In genomic region chr7:129859188-129859587, GRCh38 we compare ENCODE assay signal across 8 cellular contexts.
DNase-seq lines count a peak whose midpoint lies in the region; ATAC-seq and TF ChIP-seq lines count a peak whose summit lies in the region.

No MANE protein-coding gene starts in this region.

- H3K9me3 Mint-ChIP-seq in MCF 10A (ENCODE audit: unreplicated experiment) = no peaks in the 10 kb centered on the region

- POLR2A ChIA-PET in MCF 10A (lab: Yijun Ruan, JAX) (interaction anchor here (1.0 to 1.2 kb wide), 4 partner anchors 12 to 93 kb away, joined by 3 to 4 read pairs (median 3); no protein-coding TSS in a partner anchor), Panc1 (lab: Charles Lee) (no interaction called here)

- no peak overlapping the region for H3K9ac ChIP-seq in mammary epithelial cell (ENCODE audit: insufficient read depth, low read length)

- no peaks in the 10 kb centered on the region for H4K20me1 ChIP-seq in mammary epithelial cell (ENCODE audit: insufficient read depth, low read length)

- H3K36me3 Mint-ChIP-seq in MCF 10A (ENCODE audit: insufficient read depth, unreplicated experiment) = peaks cover 26% of the 10 kb centered on the region

- peaks cover 23% of the 10 kb centered on the region for H3K4me1 ChIP-seq in mammary epithelial cell (ENCODE audit: insufficient read depth, low read length)
- H3K4me1 ChIP-seq in Panc1 (ENCODE audit: control insufficient read depth, insufficient read depth, low read length) = peaks cover 12% of the 10 kb centered on the region; the same call in 1 of the 2 replicates
- peaks cover 86 to 98% of the 10 kb centered on the region in 2 donors for H3K4me1 ChIP-seq in thoracic aorta (ENCODE audit: control insufficient read depth in 1 of 2, low read depth in 2 of 2)

- in situ Hi-C loops in mammary epithelial cell (cut with MboI; ENCODE audit: low sequenced_read_pairs in 2 of 2) (no loop called here), Panc1 (cut with HindIII; ENCODE audit: low pct_unique_long_range_greater_than_20kb, low sequenced_read_pairs) (no loop called here)

- BruUV-seq in mammary epithelial cell (replicated peaks; lab: Mats Ljungman, UMichigan) = no TSS peak
- no TSS peak for BruUV-seq in MCF 10A (replicated peaks; lab: Mats Ljungman, UMichigan)
- TSS peak; percentile 15 for BruUV-seq in Panc1 (replicated peaks; lab: Mats Ljungman, UMichigan)

- TF ChIP-seq CTCF in mammary epithelial cell (conservative IDR thresholded peaks at IDR 0.05 in 1 of 2, IDR thresholded peaks at IDR 0.05 in 1 of 2; ENCODE audit: extremely low read depth in 1 of 2, insufficient read depth in 1 of 2, low read depth in 1 of 2, low read length in 2 of 2) (no peak), MCF 10A (IDR thresholded peaks at IDR 0.05; ENCODE audit: unreplicated experiment) (no peak), Panc1 (IDR thresholded peaks at IDR 0.05) (no peak), thoracic aorta (IDR thresholded peaks at IDR 0.05) (no peak)

- no peak overlapping the region for H3K4me3 Mint-ChIP-seq in MCF 10A (ENCODE audit: unreplicated experiment)

- peaks cover 90% of the 10 kb centered on the region for H3K79me2 ChIP-seq in mammary epithelial cell (ENCODE audit: insufficient read depth, low read length)

- no peak overlapping the region for H3K27ac Mint-ChIP-seq in MCF 10A (ENCODE audit: low read depth, unreplicated experiment)

- peak overlapping the region; percentile 33 for H3K4me2 ChIP-seq in mammary epithelial cell (ENCODE audit: insufficient read depth, low read depth, low read length)

- peaks cover 5% of the 10 kb centered on the region for H3K36me3 ChIP-seq in mammary epithelial cell (ENCODE audit: insufficient read depth, low read length)
- H3K36me3 ChIP-seq in Panc1 (ENCODE audit: control insufficient read depth, insufficient read depth, low read length) = no peaks in the 10 kb centered on the region; the same call in 1 of the 2 replicates
- H3K36me3 ChIP-seq in thoracic aorta = no peaks in the 10 kb centered on the region

- H3K9me3 ChIP-seq in mammary epithelial cell (replicated peaks; ENCODE audit: insufficient read depth, low read length) (no peaks in the 10 kb centered on the region), Panc1 (ENCODE audit: control insufficient read depth, insufficient read depth, low read depth, low read length) (no peaks in the 10 kb centered on the region), thoracic aorta (no peaks in the 10 kb centered on the region)

- H3K4me1 Mint-ChIP-seq in MCF 10A (ENCODE audit: insufficient read depth, unreplicated experiment) = peaks cover 39% of the 10 kb centered on the region

- no peak for ATAC-seq in Panc1
- ATAC-seq in thoracic aorta (ENCODE audit: insufficient number of reproducible peaks, low FRiP score, low read depth) = no peak

- intact Hi-C loops in mammary epithelial cell (cut with micrococcal nuclease) (no loop called here), MCF 10A (cut with micrococcal nuclease) (no loop called here), Panc1 (cut with micrococcal nuclease; ENCODE audit: unreplicated experiment) (no loop called here)

- WGBS in mammary epithelial cell (ENCODE audit: low coverage, missing lambda C conversion rate) = 40% methylated on average over 2 of the region's 2 CpGs

- no peaks in the 10 kb centered on the region for H3K27me3 Mint-ChIP-seq in MCF 10A (ENCODE audit: insufficient read depth, unreplicated experiment)

- DNase-seq in mammary epithelial cell (peak; percentile 48), MCF 10A (ENCODE audit: unreplicated experiment) (no peak), Panc1 (ENCODE audit: low read depth, low spot score) (no peak), fibroblast of peridontal ligament (ENCODE audit: extremely low read depth) (peak; percentile 72), thoracic aorta (ENCODE audit: low spot score) (no peak), SW 1271 (lab: John Stamatoyannopoulos, UW) (no peak), NCI-H2171 treated with DMSO at 0.1 percent for 48 hours (lab: John Stamatoyannopoulos, UW) (no peak), NCI-H526 (lab: John Stamatoyannopoulos, UW) (no peak)

- no peaks in the 10 kb centered on the region for H3K27me3 ChIP-seq in mammary epithelial cell (ENCODE audit: insufficient read depth, low read length)
- H3K27me3 ChIP-seq in Panc1 (ENCODE audit: control insufficient read depth, insufficient read depth, low read length) = no peaks in the 10 kb centered on the region
- no peaks in the 10 kb centered on the region for H3K27me3 ChIP-seq in thoracic aorta (replicated peaks; ENCODE audit: insufficient read depth)

- H3K27ac ChIP-seq in mammary epithelial cell (ENCODE audit: insufficient read depth, low read depth, low read length) (no peak overlapping the region), Panc1 (ENCODE audit: low read length) (no peak overlapping the region), thoracic aorta (peak overlapping the region; percentile 92 to 96)

- dilution Hi-C loops in mammary epithelial cell (cut with HindIII; ENCODE audit: low sequenced_read_pairs) = loop anchor here (5.0 kb wide), 1 partner anchor 98 kb away; no protein-coding TSS in a partner anchor

- H3K4me3 ChIP-seq in mammary epithelial cell (replicated peaks in 1 of 3; ENCODE audit: insufficient read depth in 1 of 3, low read depth in 2 of 3, low read length in 3 of 3) = no peak overlapping the region
- no peak overlapping the region for H3K4me3 ChIP-seq in Panc1 (ENCODE audit: low read depth in 2 of 2, low read length in 2 of 2)
- peak overlapping the region; percentile 10 for H3K4me3 ChIP-seq in thoracic aorta

- CTCF ChIA-PET in mammary epithelial cell (lab: Charles Lee; ENCODE audit: low non-redundant PET) (interaction anchor here (0.6 kb wide), 1 partner anchor 79 kb away, joined by 4 read pairs; no protein-coding TSS in a partner anchor), MCF 10A (lab: Yijun Ruan, JAX) (interaction anchor here (0.7 kb wide), 1 partner anchor 152 kb away, joined by 3 read pairs; no protein-coding TSS in a partner anchor), Panc1 (lab: Charles Lee) (interaction anchor here (0.6 kb wide), 1 partner anchor 10 kb away, joined by 5 read pairs; no protein-coding TSS in a partner anchor)

- H2AFZ ChIP-seq in mammary epithelial cell (ENCODE audit: low read depth, low read length) = no peak overlapping the region

Comparison
In these comparisons a context has a peak if more than half of its experiments do, and no peak if none do; other contexts are left out.
1. DNase-seq: peak in mammary epithelial cell (single experiment) and fibroblast of peridontal ligament (single experiment); none in MCF 10A (single experiment), Panc1 (single experiment), thoracic aorta (single experiment), SW 1271 (0 of 2), NCI-H2171 treated with DMSO at 0.1 percent for 48 hours (single experiment) and NCI-H526 (0 of 2).
2. H3K27ac ChIP-seq: peak in thoracic aorta (2 of 2); none in mammary epithelial cell (single experiment) and Panc1 (single experiment).